1 cellular context compared by ENCODE assay signal in genomic region chr14:65084554-65085190, GRCh38.
TF ChIP-seq lines count a peak whose summit lies in the region.

No MANE protein-coding gene starts in this region.

TF ChIP-seq in K562, 482 proteins besides CTCF, POLR2A, EP300 and RAD21:
- TF ChIP-seq MEF2D (tag; conservative IDR thresholded peaks at IDR 0.05; ENCODE audit: low read depth): 0 out of 2 replicates have a peak, but pooled peaks have one; percentile 63
- no peak for TF ChIP-seq NFATC3 (IDR thresholded peaks at IDR 0.05)
- TF ChIP-seq ETV1 (tag; conservative IDR thresholded peaks at IDR 0.05; ENCODE audit: low read depth): no peak
TF ChIP-seq in K562: peak in this region for 1.
